ENCODE assay signal across 1 cellular context in genomic region chr16:10578474-10579316, GRCh38.
TF ChIP-seq lines count a peak whose summit lies in the region.

No MANE protein-coding gene starts in this region.

TF ChIP-seq in HepG2, 621 proteins besides CTCF, POLR2A, EP300 and RAD21 (continued from another document and continues in another):
- TF ChIP-seq SATB2 (CRISPR knock-in tag; IDR thresholded peaks at IDR 0.05) = 0 out of 2 replicates have a peak, but pooled peaks have one; percentile 31
- no peak for TF ChIP-seq FOXO4 (CRISPR knock-in tag; conservative IDR thresholded peaks at IDR 0.05)
- peak; percentile 36; the same call in 1 of the 2 replicates for TF ChIP-seq ZMYM3 (CRISPR knock-in tag; IDR thresholded peaks at IDR 0.05)
- TF ChIP-seq ZNF276 (CRISPR knock-in tag; IDR thresholded peaks at IDR 0.05; ENCODE audit: low read depth) = peak; percentile 71
- TF ChIP-seq ZNF747 (CRISPR knock-in tag; IDR thresholded peaks at IDR 0.05; ENCODE audit: borderline replicate concordance) = no peak
- peak; percentile 49 for TF ChIP-seq HIVEP1 (CRISPR knock-in tag; IDR thresholded peaks at IDR 0.05)
- TF ChIP-seq MTERF4 (CRISPR knock-in tag; IDR thresholded peaks at IDR 0.05) = peak; percentile 53; the same call in 1 of the 2 replicates
- TF ChIP-seq ZBTB7A (CRISPR knock-in tag; IDR thresholded peaks at IDR 0.05) = 0 out of 2 replicates have a peak, but pooled peaks have one; percentile 43
- 0 out of 2 replicates have a peak, but pooled peaks have one; percentile 24 for TF ChIP-seq MIXL1 (CRISPR knock-in tag; IDR thresholded peaks at IDR 0.05)
- TF ChIP-seq THRA (CRISPR knock-in tag; IDR thresholded peaks at IDR 0.05; ENCODE audit: borderline replicate concordance) = 0 out of 2 replicates have a peak, but pooled peaks have one; percentile 26
- TF ChIP-seq HOXA3 (CRISPR knock-in tag; IDR thresholded peaks at IDR 0.05) = peak; percentile 72; the same call in 1 of the 2 replicates
- no peak for TF ChIP-seq ZNF616 (CRISPR knock-in tag; IDR thresholded peaks at IDR 0.05; ENCODE audit: low read depth)
- TF ChIP-seq ZNF317 (CRISPR knock-in tag; IDR thresholded peaks at IDR 0.05) = 0 out of 2 replicates have a peak, but pooled peaks have one; percentile 17
- TF ChIP-seq CEBPG (CRISPR knock-in tag; IDR thresholded peaks at IDR 0.05) = peak; percentile 39; the same call in 1 of the 2 replicates
- 0 out of 2 replicates have a peak, but pooled peaks have one; percentile 38 for TF ChIP-seq KMT2B (CRISPR knock-in tag; IDR thresholded peaks at IDR 0.05)
- peak; percentile 47; the same call in 1 of the 2 replicates for TF ChIP-seq DRAP1 (CRISPR knock-in tag; IDR thresholded peaks at IDR 0.05)
- TF ChIP-seq KLF12 (CRISPR knock-in tag; IDR thresholded peaks at IDR 0.05; ENCODE audit: borderline replicate concordance) = no peak
- no peak; the same call in 1 of the 2 replicates for TF ChIP-seq ZNF629 (CRISPR knock-in tag; conservative IDR thresholded peaks at IDR 0.05)
- peak; percentile 66 for TF ChIP-seq PAXIP1 (CRISPR knock-in tag; conservative IDR thresholded peaks at IDR 0.05)
- TF ChIP-seq POLR2G (IDR thresholded peaks at IDR 0.05; ENCODE audit: low read depth, low read length) = 0 out of 2 replicates have a peak, but pooled peaks have one; percentile 31
- peak; percentile 71 for TF ChIP-seq ZNF644 (CRISPR knock-in tag; IDR thresholded peaks at IDR 0.05; ENCODE audit: low read depth)
- peak; percentile 80 for TF ChIP-seq GATAD2A (CRISPR knock-in tag; IDR thresholded peaks at IDR 0.05)
- TF ChIP-seq MAX (IDR thresholded peaks at IDR 0.05) = peak; percentile 42; the same call in 1 of the 2 replicates
- TF ChIP-seq TEAD3 (CRISPR knock-in tag; optimal IDR thresholded peaks at IDR 0.05; ENCODE audit: borderline replicate concordance) = peak; percentile 28
- peak; percentile 74 for TF ChIP-seq IRF9 (CRISPR knock-in tag; IDR thresholded peaks at IDR 0.05; ENCODE audit: borderline replicate concordance)
- TF ChIP-seq HDAC2 (CRISPR knock-in tag; IDR thresholded peaks at IDR 0.05) = peak; percentile 58; the same call in 1 of the 2 replicates
- peak; percentile 31; the same call in 1 of the 2 replicates for TF ChIP-seq MEIS2 (CRISPR knock-in tag; IDR thresholded peaks at IDR 0.05)
- TF ChIP-seq ZSCAN29 (CRISPR knock-in tag; conservative IDR thresholded peaks at IDR 0.05) = peak; percentile 28; the same call in 1 of the 2 replicates
- no peak for TF ChIP-seq ZNF850 (CRISPR knock-in tag; conservative IDR thresholded peaks at IDR 0.05)
- TF ChIP-seq FOXJ3 (CRISPR knock-in tag; IDR thresholded peaks at IDR 0.05; ENCODE audit: borderline replicate concordance) = no peak
- 0 out of 2 replicates have a peak, but pooled peaks have one; percentile 27 for TF ChIP-seq ZNF512 (CRISPR knock-in tag; IDR thresholded peaks at IDR 0.05)
- TF ChIP-seq SOX13 (IDR thresholded peaks at IDR 0.05) = no peak
- TF ChIP-seq SOX13 (CRISPR knock-in tag; conservative IDR thresholded peaks at IDR 0.05 in 1 of 2, IDR thresholded peaks at IDR 0.05 in 1 of 2) = peak in 1 of 2 experiments; percentile 47; a peak in 1 of 4 replicates
- 0 out of 2 replicates have a peak, but pooled peaks have one; percentile 44 for TF ChIP-seq ZNF136 (CRISPR knock-in tag; IDR thresholded peaks at IDR 0.05; ENCODE audit: low read depth)
- peak; percentile 60 for TF ChIP-seq TBL1XR1 (IDR thresholded peaks at IDR 0.05; ENCODE audit: borderline replicate concordance, low read length, partially characterized antibody)
- peak; percentile 51; the same call in 1 of the 2 replicates for TF ChIP-seq PRDM10 (CRISPR knock-in tag; IDR thresholded peaks at IDR 0.05; ENCODE audit: low read depth)
- TF ChIP-seq MXD4 (CRISPR knock-in tag; IDR thresholded peaks at IDR 0.05) = 0 out of 2 replicates have a peak, but pooled peaks have one; percentile 45
- TF ChIP-seq HNRNPK (IDR thresholded peaks at IDR 0.05; ENCODE audit: low read depth, low read length, poor library complexity, severe bottlenecking) = no peak
- TF ChIP-seq GATAD1 (CRISPR knock-in tag; IDR thresholded peaks at IDR 0.05) = peak; percentile 38
